8 cellular contexts compared by ENCODE assay signal in the genomic region with DNA sequence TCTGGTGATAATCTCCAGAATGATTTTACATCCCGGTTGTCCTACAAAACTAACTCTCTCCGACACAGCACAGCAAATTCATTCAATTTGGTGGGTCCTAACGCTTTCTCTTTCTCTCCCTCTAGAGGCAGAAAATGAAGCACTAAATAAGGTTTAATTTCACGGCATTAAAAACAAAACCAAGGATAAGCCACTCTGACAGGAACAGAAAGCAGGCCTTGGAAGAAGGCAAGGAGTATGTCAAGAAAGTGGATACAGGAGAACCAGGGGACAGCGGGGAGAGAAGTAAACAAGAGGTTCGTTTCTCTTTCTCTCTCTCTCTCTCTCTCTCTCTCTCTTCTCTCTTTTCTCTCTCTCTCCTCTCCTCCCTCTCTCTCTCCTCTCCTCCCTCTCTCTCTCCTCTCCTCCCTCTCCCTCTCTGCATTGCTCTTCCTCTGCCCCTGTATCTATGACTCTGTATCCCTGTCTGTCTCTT. TPM values are rescaled to one million over a fixed set of nuclear protein-coding genes. Genes with fewer than 3 reads are reported as not detected.
DNase-seq lines count a peak whose midpoint lies in the region; ATAC-seq and TF ChIP-seq lines count a peak whose summit lies in the region.

No MANE protein-coding gene starts in this region.

- H3K23ac ChIP-seq in mesendoderm (ENCODE audit: low read length), result no peak overlapping the region

- H2BK5ac ChIP-seq in mesendoderm (ENCODE audit: low read length), result no peak overlapping the region

- H3K18ac ChIP-seq in mesendoderm (ENCODE audit: low read length), result no peak overlapping the region

- in situ Hi-C loops in astrocyte of the spinal cord (cut with HindIII; ENCODE audit: low sequenced_read_pairs), result no loop called here

- H3K4me3 Mint-ChIP-seq in stimulated activated naive CD8-positive, alpha-beta T cell treated with anti-CD3 and anti-CD28 coated beads, Interleukin-15, Interleukin-2, amounts not matched to agents 100 ng/mL and 50 ng/mL, for 24 hours, result peak overlapping the region; percentile 47
- no peak overlapping the region for H3K4me3 Mint-ChIP-seq in natural killer cell

- no peaks in the 10 kb centered on the region for H3K79me2 ChIP-seq in mesendoderm (ENCODE audit: control insufficient read depth, insufficient read depth, low read length)

- H4K8ac ChIP-seq in mesendoderm (ENCODE audit: low read depth, low read length), result no peak overlapping the region

- DNase-seq in stimulated activated naive CD8-positive, alpha-beta T cell treated with anti-CD3 and anti-CD28 coated beads, Interleukin-15, Interleukin-2, amounts not matched to agents 100 U/mL and 50 U/mL, for 24 hours, result no peak
- DNase-seq in astrocyte of the spinal cord (ENCODE audit: low read depth, low spot score) (peak; percentile 78), mesendoderm (peak; percentile 33), natural killer cell (no peak), NCI-H82 (lab: John Stamatoyannopoulos, UW) (no peak)
- no peak for DNase-seq in activated T-cell treated with anti-CD3 and anti-CD28 coated beads, Interleukin-2, amount 50 U/mL, for 48 hours
- DNase-seq in effector memory CD4-positive, alpha-beta T cell, result no peak

- H3K4me1 Mint-ChIP-seq in stimulated activated naive CD8-positive, alpha-beta T cell treated with anti-CD3 and anti-CD28 coated beads, Interleukin-15, Interleukin-2, amounts not matched to agents 100 ng/mL and 50 ng/mL, for 24 hours (ENCODE audit: low read depth), result peaks cover 27% of the 10 kb centered on the region
- H3K4me1 Mint-ChIP-seq in natural killer cell, result peaks cover 7 to 11% of the 10 kb centered on the region in 2 donors

- H3K9me3 Mint-ChIP-seq in stimulated activated naive CD8-positive, alpha-beta T cell treated with anti-CD3 and anti-CD28 coated beads, Interleukin-15, Interleukin-2, amounts not matched to agents 100 ng/mL and 50 ng/mL, for 24 hours, result no peaks in the 10 kb centered on the region
- no peaks in the 10 kb centered on the region for H3K9me3 Mint-ChIP-seq in natural killer cell

- no peak overlapping the region for H3K27ac ChIP-seq in mesendoderm (ENCODE audit: low read depth, low read length)
- no peak overlapping the region for H3K27ac ChIP-seq in effector memory CD4-positive, alpha-beta T cell (ENCODE audit: insufficient read depth, low read length, poor library complexity, severe bottlenecking)

- no peaks in the 10 kb centered on the region for H3K79me1 ChIP-seq in mesendoderm (ENCODE audit: low read length)

- H3K27ac Mint-ChIP-seq in stimulated activated naive CD8-positive, alpha-beta T cell treated with anti-CD3 and anti-CD28 coated beads, Interleukin-15, Interleukin-2, amounts not matched to agents 100 ng/mL and 50 ng/mL, for 24 hours, result peak overlapping the region; percentile 70
- H3K27ac Mint-ChIP-seq in natural killer cell, result no peak overlapping the region

- H3K4me3 ChIP-seq in astrocyte of the spinal cord (ENCODE audit: low read depth, low read length) (no peak overlapping the region), mesendoderm (ENCODE audit: low read length) (no peak overlapping the region)
- no peak overlapping the region for H3K4me3 ChIP-seq in effector memory CD4-positive, alpha-beta T cell (ENCODE audit: insufficient read depth, low read depth, low read length, poor library complexity, severe bottlenecking)

- H3K56ac ChIP-seq in mesendoderm (ENCODE audit: low read length), result no peak overlapping the region

- no peak overlapping the region for H2BK15ac ChIP-seq in mesendoderm (replicated peaks; ENCODE audit: low read depth)

- no peaks in the 10 kb centered on the region for H3K36me3 Mint-ChIP-seq in stimulated activated naive CD8-positive, alpha-beta T cell treated with anti-CD3 and anti-CD28 coated beads, Interleukin-15, Interleukin-2, amounts not matched to agents 100 ng/mL and 50 ng/mL, for 24 hours (ENCODE audit: low read depth)
- H3K36me3 Mint-ChIP-seq in natural killer cell, result no peaks in the 10 kb centered on the region

- TF ChIP-seq CTCF in astrocyte of the spinal cord (IDR thresholded peaks at IDR 0.05; ENCODE audit: low read depth, low read length), result peak; percentile 62
- TF ChIP-seq CTCF in natural killer cell (IDR thresholded peaks at IDR 0.05), result no peak

- H2AK5ac ChIP-seq in mesendoderm (ENCODE audit: low read length), result no peak overlapping the region

- H3K36me3 ChIP-seq in mesendoderm (ENCODE audit: control insufficient read depth, insufficient read depth, low read length), result no peaks in the 10 kb centered on the region
- H3K36me3 ChIP-seq in effector memory CD4-positive, alpha-beta T cell (ENCODE audit: control insufficient read depth, insufficient read depth, low read length), result no peaks in the 10 kb centered on the region

- ATAC-seq in stimulated activated naive CD8-positive, alpha-beta T cell treated with anti-CD3 and anti-CD28 coated beads, Interleukin-15, Interleukin-2, amounts not matched to agents 100 U/mL and 50 U/mL, for 24 hours, result no peak
- no peak for ATAC-seq in natural killer cell

- no peak overlapping the region for H3K4me2 ChIP-seq in mesendoderm (ENCODE audit: low read length)

- H3K4ac ChIP-seq in mesendoderm (ENCODE audit: low read depth, low read length), result no peak overlapping the region

- H3K9ac ChIP-seq in mesendoderm (ENCODE audit: low read length), result no peak overlapping the region

- H3K9me3 ChIP-seq in effector memory CD4-positive, alpha-beta T cell (ENCODE audit: control insufficient read depth, low read length), result no peaks in the 10 kb centered on the region

- H2BK120ac ChIP-seq in mesendoderm (ENCODE audit: low read depth, low read length), result no peak overlapping the region

- peaks cover 23% of the 10 kb centered on the region for H3K27me3 ChIP-seq in mesendoderm (ENCODE audit: insufficient read depth, low read length, poor library complexity)
- peaks cover 13% of the 10 kb centered on the region for H3K27me3 ChIP-seq in effector memory CD4-positive, alpha-beta T cell (replicated peaks; ENCODE audit: control insufficient read depth, insufficient read depth, low read length, poor library complexity, severe bottlenecking)

- peaks cover 71% of the 10 kb centered on the region for H3K27me3 Mint-ChIP-seq in stimulated activated naive CD8-positive, alpha-beta T cell treated with anti-CD3 and anti-CD28 coated beads, Interleukin-15, Interleukin-2, amounts not matched to agents 100 ng/mL and 50 ng/mL, for 24 hours
- H3K27me3 Mint-ChIP-seq in natural killer cell (ENCODE audit: low read depth in 2 of 2), result peaks cover 37 to 81% of the 10 kb centered on the region in 2 donors

- WGBS in mesendoderm (ENCODE audit: extremely low coverage, insufficient coverage, low lambda C conversion rate), result no CpG with 5 or more reads among the region's 6 CpGs

- intact Hi-C loops in natural killer cell (cut with micrococcal nuclease), result no loop called here

- H4K5ac ChIP-seq in mesendoderm (ENCODE audit: low read length), result no peak overlapping the region

- peaks cover 6% of the 10 kb centered on the region for H3K4me1 ChIP-seq in mesendoderm (ENCODE audit: control insufficient read depth, low read depth, low read length)
- H3K4me1 ChIP-seq in effector memory CD4-positive, alpha-beta T cell (ENCODE audit: control insufficient read depth, insufficient read depth, low read length, poor library complexity, severe bottlenecking), result no peaks in the 10 kb centered on the region

RNA-seq across cellular contexts. Expression of gene EBF1, which starts 49.8 kb away (rescaled TPM):
- 0.06 TPM for polyA plus RNA-seq in mesendoderm (2013, experiment 1 of 2)
- polyA plus RNA-seq in mesendoderm (2013, experiment 2 of 2), result 0.11 TPM
- 1 to 10 TPM in 1 of 3 donors, under 1 TPM in 2; 0.29 to 1.5 (median 0.35) TPM for total RNA-seq in natural killer cell

Comparison
In these comparisons a context has a peak if more than half of its experiments do, and no peak if none do; other contexts are left out.
1. DNase-seq: peak in astrocyte of the spinal cord (single experiment) and mesendoderm (single experiment); none in stimulated activated naive CD8-positive, alpha-beta T cell treated with anti-CD3 and anti-CD28 coated beads, Interleukin-15, Interleukin-2, amounts not matched to agents 100 U/mL and 50 U/mL, for 24 hours (single experiment), activated T-cell treated with anti-CD3 and anti-CD28 coated beads, Interleukin-2, amount 50 U/mL, for 48 hours (0 of 2), natural killer cell (single experiment), effector memory CD4-positive, alpha-beta T cell (0 of 3) and NCI-H82 (single experiment).